Comparison of ENCODE assay signal across 20 cellular contexts in genomic region chr20:21156266-21156665, GRCh38. TPM values are rescaled to one million over a fixed set of nuclear protein-coding genes. Genes with fewer than 3 reads are reported as not detected.
DNase-seq lines count a peak whose midpoint lies in the region; ATAC-seq and TF ChIP-seq lines count a peak whose summit lies in the region.
"Had no signal": no experiment of that assay in that cellular context is flagged by ENCODE, and none has a peak within 500 bp of the region (broad histone marks: within the 10 kb centered on the region; RNA-seq: fewer than 3 reads in every experiment).

No MANE protein-coding gene starts in this region.

- in situ Hi-C loops in astrocyte of the spinal cord (cut with HindIII; ENCODE audit: low sequenced_read_pairs), result no loop called here

- H3K4me3 Mint-ChIP-seq in HFFc6, result no peak overlapping the region
- no peak overlapping the region for H3K4me3 Mint-ChIP-seq in activated CD8-positive, alpha-beta T cell treated with anti-CD3 and anti-CD28 coated beads for 36 hours
- H3K4me3 Mint-ChIP-seq: activated CD4-positive, alpha-beta T cell treated with anti-CD3 and anti-CD28 coated beads, Interleukin-2, amount 10 ng/mL, durations not matched to agents 24 days and 14 days; activated T-cell treated with anti-CD3 and anti-CD28 coated beads, Interleukin-2, amount 50 U/mL, for 4 hours had no signal

- TF ChIP-seq CTCF in HFFc6 (IDR thresholded peaks at IDR 0.05), result no peak
- TF ChIP-seq CTCF in astrocyte of the spinal cord (IDR thresholded peaks at IDR 0.05; ENCODE audit: low read depth, low read length), result no peak
- no peak for TF ChIP-seq CTCF in coronary artery (IDR thresholded peaks at IDR 0.05)
- no peak for TF ChIP-seq CTCF in activated CD8-positive, alpha-beta T cell treated with anti-CD3 and anti-CD28 coated beads for 36 hours (IDR thresholded peaks at IDR 0.05)

- POLR2A ChIA-PET in activated CD8-positive, alpha-beta T cell treated with anti-CD3 and anti-CD28 coated beads for 36 hours (lab: Charles Lee), result no interaction called here

- H3K9me3 Mint-ChIP-seq in HFFc6, result no peaks in the 10 kb centered on the region
- H3K9me3 Mint-ChIP-seq in activated CD8-positive, alpha-beta T cell treated with anti-CD3 and anti-CD28 coated beads for 36 hours, result no peaks in the 10 kb centered on the region
- H3K9me3 Mint-ChIP-seq: activated CD4-positive, alpha-beta T cell treated with anti-CD3 and anti-CD28 coated beads, Interleukin-2, amount 10 ng/mL, durations not matched to agents 24 days and 14 days; activated T-cell treated with anti-CD3 and anti-CD28 coated beads, Interleukin-2, amount 50 U/mL, for 4 hours had no signal

- DNase-seq in A172 (ENCODE audit: low spot score) (peak; percentile 37), HFFc6 (peak; percentile 50), astrocyte of the spinal cord (ENCODE audit: low read depth, low spot score) (peak; percentile 27), foreskin melanocyte (peak; percentile 45), coronary artery (ENCODE audit: low spot score) (no peak), NCI-H2227 treated with DMSO at 0.1 percent for 48 hours (lab: John Stamatoyannopoulos, UW) (no peak), COLO668 (lab: John Stamatoyannopoulos, UW; ENCODE audit: unreplicated experiment) (no peak)
- DNase-seq in activated CD8-positive, alpha-beta T cell treated with anti-CD3 and anti-CD28 coated beads for 36 hours, result no peak
- DNase-seq: activated CD4-positive, alpha-beta T cell treated with anti-CD3 and anti-CD28 coated beads, Interleukin-2, amount 10 ng/mL, durations not matched to agents 24 days and 14 days; activated T-cell treated with anti-CD3 and anti-CD28 coated beads, Interleukin-2, amount 50 U/mL, for 4 hours; Calu3; cortex of kidney; esophagus squamous epithelium; NCI-H2029; occipital lobe; RPMI8226; small intestine; stimulated activated naive CD8-positive, alpha-beta T cell treated with anti-CD3 and anti-CD28 coated beads, Interleukin-15, Interleukin-2, amounts not matched to agents 100 U/mL and 50 U/mL, for 24 hours had no signal

- no peak overlapping the region for H3K27ac ChIP-seq in coronary artery
- H3K27ac ChIP-seq: esophagus squamous epithelium, vagina had no signal

- CTCF ChIA-PET in activated CD8-positive, alpha-beta T cell treated with anti-CD3 and anti-CD28 coated beads for 36 hours (lab: Charles Lee), result no interaction called here

- H3K4me1 Mint-ChIP-seq in HFFc6 (ENCODE audit: low read depth), result peaks cover 15% of the 10 kb centered on the region
- no peaks in the 10 kb centered on the region for H3K4me1 Mint-ChIP-seq in activated CD8-positive, alpha-beta T cell treated with anti-CD3 and anti-CD28 coated beads for 36 hours (ENCODE audit: low read depth)
- H3K4me1 Mint-ChIP-seq: activated CD4-positive, alpha-beta T cell treated with anti-CD3 and anti-CD28 coated beads, Interleukin-2, amount 10 ng/mL, durations not matched to agents 24 days and 14 days had no signal

- H3K27me3 Mint-ChIP-seq in HFFc6 (ENCODE audit: insufficient read depth), result no peaks in the 10 kb centered on the region; the same call in none of the 2 replicates
- no peaks in the 10 kb centered on the region for H3K27me3 Mint-ChIP-seq in activated CD8-positive, alpha-beta T cell treated with anti-CD3 and anti-CD28 coated beads for 36 hours
- H3K27me3 Mint-ChIP-seq: activated CD4-positive, alpha-beta T cell treated with anti-CD3 and anti-CD28 coated beads, Interleukin-2, amount 10 ng/mL, durations not matched to agents 24 days and 14 days had no signal

- H3K4me3 ChIP-seq in astrocyte of the spinal cord (ENCODE audit: low read depth, low read length), result no peak overlapping the region
- no peak overlapping the region for H3K4me3 ChIP-seq in coronary artery
- H3K4me3 ChIP-seq: esophagus squamous epithelium, vagina had no signal

- H3K36me3 Mint-ChIP-seq in HFFc6 (ENCODE audit: low read depth), result peaks cover 7% of the 10 kb centered on the region; the same call in 1 of the 2 replicates
- H3K36me3 Mint-ChIP-seq in activated CD8-positive, alpha-beta T cell treated with anti-CD3 and anti-CD28 coated beads for 36 hours (ENCODE audit: low read depth), result peaks cover 4% of the 10 kb centered on the region

- ATAC-seq in activated CD8-positive, alpha-beta T cell treated with anti-CD3 and anti-CD28 coated beads for 36 hours, result no peak
- ATAC-seq: activated T-cell treated with anti-CD3 and anti-CD28 coated beads, Interleukin-2, amount 50 U/mL, for 4 hours; stimulated activated naive CD8-positive, alpha-beta T cell treated with anti-CD3 and anti-CD28 coated beads, Interleukin-15, Interleukin-2, amounts not matched to agents 100 U/mL and 50 U/mL, for 24 hours had no signal

- H3K27ac Mint-ChIP-seq in HFFc6, result no peak overlapping the region
- H3K27ac Mint-ChIP-seq in activated CD8-positive, alpha-beta T cell treated with anti-CD3 and anti-CD28 coated beads for 36 hours, result no peak overlapping the region
- H3K27ac Mint-ChIP-seq: activated CD4-positive, alpha-beta T cell treated with anti-CD3 and anti-CD28 coated beads, Interleukin-2, amount 10 ng/mL, durations not matched to agents 24 days and 14 days had no signal

- intact Hi-C loops in activated CD8-positive, alpha-beta T cell treated with anti-CD3 and anti-CD28 coated beads for 36 hours (cut with micrococcal nuclease), result no loop called here

RNA-seq across cellular contexts. Expression of gene KIZ, which starts 30.4 kb away (rescaled TPM):
- 17.0 and 20.7 TPM in 2 replicates for total RNA-seq in A172 (2014; rRNA removed; shearing (Covaris generic))
- total RNA-seq in HFFc6 (2021; fragmentation: NEBNext Ultra II Directional; extraction: Animal tissue kit (Norgen Biotek cat#: 25700)), result 10 to 100 TPM; 11.5 to 18.8 (median 14.0) TPM
- 10 to 100 TPM; 13.1 to 13.2 TPM for total RNA-seq in activated CD8-positive, alpha-beta T cell treated with anti-CD3 and anti-CD28 coated beads for 36 hours

RNA-seq across cellular contexts. Expression of gene LINC00237, which starts 50.1 kb away (rescaled TPM):
- total RNA-seq in A172 (2014; rRNA removed; shearing (Covaris generic)), result not detected in 2 replicates
- total RNA-seq in HFFc6 (2021; fragmentation: NEBNext Ultra II Directional; extraction: Animal tissue kit (Norgen Biotek cat#: 25700)), result not detected
- total RNA-seq in activated CD8-positive, alpha-beta T cell treated with anti-CD3 and anti-CD28 coated beads for 36 hours, result not detected
- total RNA-seq: activated CD4-positive, alpha-beta T cell treated with anti-CD3 and anti-CD28 coated beads, Interleukin-2, amount 10 ng/mL, durations not matched to agents 24 days and 14 days; activated T-cell treated with anti-CD3 and anti-CD28 coated beads, Interleukin-2, amount 50 U/mL, for 4 hours; Calu3; esophagus squamous epithelium; T-helper 2 cell treated with Interferon-gamma antibody and Interleukin-4, amounts not matched to agents 100 ng/mL and 5 ng/mL, for 36 hours; vagina had no signal

Comparison
In these comparisons a context has a peak if more than half of its experiments do, and no peak if none do; other contexts are left out.
1. DNase-seq: peak in A172 (single experiment), HFFc6 (single experiment), astrocyte of the spinal cord (single experiment) and foreskin melanocyte (single experiment); none in coronary artery (single experiment), NCI-H2227 treated with DMSO at 0.1 percent for 48 hours (single experiment), COLO668 (single experiment) and activated CD8-positive, alpha-beta T cell treated with anti-CD3 and anti-CD28 coated beads for 36 hours (single experiment).